ENCODE assay signal across 12 cellular contexts in the genomic region with DNA sequence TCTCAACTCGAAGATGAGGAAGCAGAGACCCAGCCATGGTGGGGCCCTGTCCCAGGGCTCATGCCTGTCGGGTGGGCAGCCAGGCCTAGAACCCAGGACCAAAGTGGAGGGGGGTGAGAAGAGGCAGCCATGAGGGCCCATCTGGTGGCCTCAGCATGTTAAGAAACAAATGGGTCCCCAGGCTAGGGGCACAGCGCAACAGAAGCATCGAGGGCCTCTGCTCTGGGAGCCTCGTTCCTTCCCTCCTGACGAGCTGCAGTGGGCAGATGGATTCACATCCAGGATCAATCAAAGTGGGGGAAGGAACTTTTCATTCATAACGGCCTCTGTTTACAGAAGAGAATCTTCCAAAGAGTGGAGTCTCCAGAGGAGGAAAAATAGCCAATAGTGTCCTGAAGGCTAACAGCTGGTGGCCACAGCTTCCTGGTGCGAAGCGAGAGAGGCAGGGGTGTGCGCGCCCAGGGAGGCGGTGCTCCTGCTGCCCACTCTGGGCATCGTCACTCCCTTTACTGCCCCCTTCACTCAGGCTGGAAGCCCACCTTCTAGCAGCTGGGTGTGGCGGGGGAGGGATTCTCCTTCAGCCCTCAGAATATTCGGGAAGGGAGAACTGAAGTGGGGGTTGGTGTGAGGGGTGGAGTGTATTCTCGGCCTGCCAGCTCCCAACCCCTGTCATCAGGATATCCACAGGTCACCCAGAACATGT. TPM values are rescaled to one million over a fixed set of nuclear protein-coding genes. Genes with fewer than 3 reads are reported as not detected.
DNase-seq lines count a peak whose midpoint lies in the region; ATAC-seq, FAIRE-seq and TF ChIP-seq lines count a peak whose summit lies in the region.
"Had no signal": no experiment of that assay in that cellular context is flagged by ENCODE, and none has a peak within 500 bp of the region (broad histone marks: within the 10 kb centered on the region; RNA-seq: fewer than 3 reads in every experiment).

No MANE protein-coding gene starts in this region.

- no peak for ATAC-seq in activated T-helper 17 cell treated with anti-CD3 and anti-CD28 coated beads, Interleukin-2, amount 50 U/mL, for 72 hours (replicated peaks)
- no peak for ATAC-seq in HepG2
- ATAC-seq in stimulated activated naive B cell treated with anti-CD40 and anti-IgM and Interleukin-4, amounts not matched to agents 10 μg/mL and 1 μg/mL and 100 μg/mL, for 72 hours (replicated peaks) = no peak

- no peak overlapping the region for H3K4me3 ChIP-seq in H7 (ENCODE audit: insufficient read depth, low read depth, low read length)
- H3K4me3 ChIP-seq in HepG2 (replicated peaks in 1 of 3; ENCODE audit: insufficient read depth in 1 of 3, low read depth in 2 of 3, low read length in 3 of 3) = no peak overlapping the region
- H3K4me3 ChIP-seq: PC-9 had no signal

- no peak for FAIRE-seq in HepG2 (lab: Jason Lieb, UNC)

- in situ Hi-C loops in HepG2 (cut with HindIII; ENCODE audit: extremely low pct_ligation_motif_present, low pct_unique_long_range_greater_than_20kb) = no loop called here

- H2AFZ ChIP-seq in HepG2 (ENCODE audit: low read length) = no peak overlapping the region
- H2AFZ ChIP-seq: PC-9 had no signal

- peaks cover 8% of the 10 kb centered on the region for H3K27me3 ChIP-seq in H7 (ENCODE audit: control insufficient read depth, insufficient read depth, low read length)
- peaks cover 1 to 19% of the 10 kb centered on the region in 2 experiments; a peak in 4 of 5 replicates for H3K27me3 ChIP-seq in HepG2 (ENCODE audit: control insufficient read depth in 1 of 2, insufficient read depth in 2 of 2, low read length in 2 of 2)

- H3K36me3 Mint-ChIP-seq in activated T-helper 17 cell treated with anti-CD3 and anti-CD28 coated beads, Interleukin-2, amount 50 U/mL, for 72 hours (ENCODE audit: low read depth) = peaks cover 31% of the 10 kb centered on the region
- H3K36me3 Mint-ChIP-seq in stimulated activated naive B cell treated with anti-CD40 and anti-IgM and Interleukin-4, amounts not matched to agents 10 μg/mL and 1 μg/mL and 100 μg/mL, for 72 hours = peaks cover 1 to 8% of the 10 kb centered on the region in 2 donors

- DNase-seq in H7 (peak; percentile 40), HepG2 (ENCODE audit: low spot score) (no peak), mesenteric fat pad (ENCODE audit: low spot score) (no peak), RKO (ENCODE audit: low spot score) (no peak), NCI-H1105 treated with DMSO at 0.1 percent for 48 hours (lab: John Stamatoyannopoulos, UW) (no peak), HuH-7 (ENCODE audit: low spot score) (no peak)
- no peak for DNase-seq in stimulated activated naive B cell treated with anti-CD40 and anti-IgM and Interleukin-4, amounts not matched to agents 10 μg/mL and 1 μg/mL and 100 μg/mL, for 72 hours
- DNase-seq: DMS53, GOT3, NCI-H1105, PC-9 had no signal

- peaks cover 22% of the 10 kb centered on the region for H3K4me1 Mint-ChIP-seq in activated T-helper 17 cell treated with anti-CD3 and anti-CD28 coated beads, Interleukin-2, amount 50 U/mL, for 72 hours
- H3K4me1 Mint-ChIP-seq in stimulated activated naive B cell treated with anti-CD40 and anti-IgM and Interleukin-4, amounts not matched to agents 10 μg/mL and 1 μg/mL and 100 μg/mL, for 72 hours = peaks cover 46 to 62% of the 10 kb centered on the region in 2 donors

- H3K36me3 ChIP-seq in H7 (replicated peaks; ENCODE audit: control insufficient read depth, insufficient read depth, low read length) = no peaks in the 10 kb centered on the region; the same call in 1 of the 2 replicates
- H3K36me3 ChIP-seq in HepG2 (replicated peaks in 1 of 2; ENCODE audit: control insufficient read depth in 1 of 2, insufficient read depth in 2 of 2, low read length in 2 of 2) = no peaks in the 10 kb centered on the region

- H3K4me1 ChIP-seq in HepG2 (ENCODE audit: insufficient read depth, low read length) = peaks cover 63% of the 10 kb centered on the region

- H3K9me3 ChIP-seq in HepG2 (ENCODE audit: low read length) = no peaks in the 10 kb centered on the region

- H3K4me2 ChIP-seq in HepG2 (ENCODE audit: low read depth, low read length) = 0 out of 2 replicates have a peak overlapping the region, but pooled peaks have one; percentile 3
- H3K4me2 ChIP-seq: PC-9 had no signal

- H3K79me2 ChIP-seq in HepG2 (ENCODE audit: insufficient read depth, low read length) = no peaks in the 10 kb centered on the region

- no peaks in the 10 kb centered on the region for H3K9me3 Mint-ChIP-seq in activated T-helper 17 cell treated with anti-CD3 and anti-CD28 coated beads, Interleukin-2, amount 50 U/mL, for 72 hours
- H3K9me3 Mint-ChIP-seq in stimulated activated naive B cell treated with anti-CD40 and anti-IgM and Interleukin-4, amounts not matched to agents 10 μg/mL and 1 μg/mL and 100 μg/mL, for 72 hours = no peaks in the 10 kb centered on the region

- H3K4me3 Mint-ChIP-seq in activated T-helper 17 cell treated with anti-CD3 and anti-CD28 coated beads, Interleukin-2, amount 50 U/mL, for 72 hours = peak overlapping the region; percentile 92
- peak overlapping the region in 1 of 2 donors; percentile 25 for H3K4me3 Mint-ChIP-seq in stimulated activated naive B cell treated with anti-CD40 and anti-IgM and Interleukin-4, amounts not matched to agents 10 μg/mL and 1 μg/mL and 100 μg/mL, for 72 hours

- intact Hi-C loops in HepG2 (cut with micrococcal nuclease; ENCODE audit: unreplicated experiment) = no loop called here

- TF ChIP-seq CTCF in HepG2 (CRISPR knock-in tag; IDR thresholded peaks at IDR 0.05) = no peak

- TF ChIP-seq POLR2A in HepG2 (IDR thresholded peaks at IDR 0.05; ENCODE audit: insufficient read depth in 1 of 2, low read depth in 2 of 2, low read length in 2 of 2) = no peak

- peak overlapping the region; percentile 88 for H3K27ac Mint-ChIP-seq in activated T-helper 17 cell treated with anti-CD3 and anti-CD28 coated beads, Interleukin-2, amount 50 U/mL, for 72 hours
- peak overlapping the region; percentile 89 for H3K27ac Mint-ChIP-seq in stimulated activated naive B cell treated with anti-CD40 and anti-IgM and Interleukin-4, amounts not matched to agents 10 μg/mL and 1 μg/mL and 100 μg/mL, for 72 hours

- BruUV-seq in HepG2 (replicated peaks; lab: Mats Ljungman, UMichigan) = no TSS peak

- H3K9ac ChIP-seq in HepG2 (ENCODE audit: insufficient read depth, low read depth, low read length) = no peak overlapping the region

- POLR2A ChIA-PET in HepG2 (lab: Yijun Ruan, JAX) = interaction anchor here (1.4 to 1.7 kb wide), 2 partner anchors 17 to 171 kb away, joined by 3 to 10 read pairs; a partner anchor contains a TSS

- no peaks in the 10 kb centered on the region for H3K27me3 Mint-ChIP-seq in activated T-helper 17 cell treated with anti-CD3 and anti-CD28 coated beads, Interleukin-2, amount 50 U/mL, for 72 hours
- peaks cover 0 to under 1% of the 10 kb centered on the region in 2 donors for H3K27me3 Mint-ChIP-seq in stimulated activated naive B cell treated with anti-CD40 and anti-IgM and Interleukin-4, amounts not matched to agents 10 μg/mL and 1 μg/mL and 100 μg/mL, for 72 hours

- no peaks in the 10 kb centered on the region for H4K20me1 ChIP-seq in HepG2 (ENCODE audit: insufficient read depth, low read length)

- no peak for TF ChIP-seq RAD21 in HepG2 (CRISPR knock-in tag; IDR thresholded peaks at IDR 0.05)

- no peak overlapping the region for H3K27ac ChIP-seq in HepG2 (ENCODE audit: extremely low read length, insufficient read depth, low read length)
- H3K27ac ChIP-seq: PC-9 had no signal

- TF ChIP-seq EP300 in HepG2 (IDR thresholded peaks at IDR 0.05; ENCODE audit: low read depth in 2 of 2, low read length in 2 of 2) (no peak), HepG2 (CRISPR knock-in tag; IDR thresholded peaks at IDR 0.05; ENCODE audit: borderline replicate concordance) (no peak)

- CTCF ChIA-PET in HepG2 (lab: Yijun Ruan, JAX; ENCODE audit: low intra/inter-chr PET ratio, low total read pairs) = no interaction called here

- 75% methylated on average over 16 of the region's 16 CpGs for WGBS in HepG2 (ENCODE audit: low lambda C conversion rate)

RNA-seq across cellular contexts. Expression of a gene that starts 4.3 kb away (rescaled TPM):
- 4.5 and 5.4 TPM in 2 replicates for total RNA-seq in H7 (2014; rRNA removed; shearing (Covaris generic))
- 10 to 100 TPM; 21.5 to 82.9 TPM for total RNA-seq in activated T-helper 17 cell treated with anti-CD3 and anti-CD28 coated beads, Interleukin-2, amount 50 U/mL, for 72 hours
- 0.20 and 0.35 TPM in 2 replicates for total RNA-seq in HepG2 (2016; rRNA removed; fragmentation: Illumina TruSeq; extraction: Trizol)
- total RNA-seq in HepG2 (2016; cell fraction: cytosol; rRNA removed; fragmentation: Illumina TruSeq; extraction: Trizol; ENCODE audit: low read depth) = not detected in 2 replicates
- 0.27 and 0.30 TPM in 2 replicates for total RNA-seq in HepG2 (2016; cell fraction: insoluble cytoplasmic fraction; rRNA removed; fragmentation: Illumina TruSeq; extraction: Trizol)
- total RNA-seq in HepG2 (2016; cell fraction: membrane; rRNA removed; fragmentation: Illumina TruSeq; extraction: Trizol) = 0.09 and 0.21 TPM in 2 replicates
- total RNA-seq in HepG2 (2016; cell fraction: nucleus; rRNA removed; fragmentation: Illumina TruSeq; extraction: Trizol) = 0.31 and 1.4 TPM in 2 replicates
- 4.9 and 7.1 TPM in 2 replicates for polyA plus RNA-seq in HepG2 (2011; rRNA removed)
- 3.6 and 4.4 TPM in 2 replicates for polyA plus RNA-seq in HepG2 (2011; cell fraction: cytosol; rRNA removed)
- polyA plus RNA-seq in HepG2 (2011; cell fraction: nucleus; rRNA removed) = 22.7 and 23.8 TPM in 2 replicates
- 5.5 and 5.7 TPM in 2 replicates for polyA plus RNA-seq in HepG2 (2012)
- 0.09 and 0.23 TPM in 2 replicates for polyA plus RNA-seq in HepG2 (2016; cell fraction: cytosol; fragmentation: Illumina TruSeq; extraction: Trizol; ENCODE audit: low read depth)
- 0.35 and 0.53 TPM in 2 replicates for polyA plus RNA-seq in HepG2 (2016; cell fraction: insoluble cytoplasmic fraction; fragmentation: Illumina TruSeq; extraction: Trizol; ENCODE audit: low read depth)
- 0.08 and 0.19 TPM in 2 replicates for polyA plus RNA-seq in HepG2 (2016; cell fraction: membrane; fragmentation: Illumina TruSeq; extraction: Trizol; ENCODE audit: low read depth)
- polyA plus RNA-seq in HepG2 (2016; cell fraction: nucleus; fragmentation: Illumina TruSeq; extraction: Trizol; ENCODE audit: insufficient read depth, low read depth) = 1.6 TPM in 2 replicates
- 7.2 and 8.5 TPM in 2 replicates for polyA minus RNA-seq in HepG2 (2011; rRNA and poly(A)+ RNA removed; ENCODE audit: low replicate concordance)
- 1.2 and 2.1 TPM in 2 replicates for polyA minus RNA-seq in HepG2 (2011; cell fraction: cytosol; rRNA and poly(A)+ RNA removed)
- 6.5 and 7.6 TPM in 2 replicates for polyA minus RNA-seq in HepG2 (2011; cell fraction: nucleus; rRNA and poly(A)+ RNA removed)
- 30.8 TPM for total RNA-seq in mesenteric fat pad

RNA-seq across cellular contexts. Expression of a gene that starts 51.1 kb away (rescaled TPM):
- total RNA-seq in H7 (2014; rRNA removed; shearing (Covaris generic)) = 0.52 TPM in 1 of 2 replicates, not detected in the other
- 10 to 100 TPM; 20.6 to 33.0 TPM for total RNA-seq in activated T-helper 17 cell treated with anti-CD3 and anti-CD28 coated beads, Interleukin-2, amount 50 U/mL, for 72 hours
- total RNA-seq in HepG2 (2016; rRNA removed; fragmentation: Illumina TruSeq; extraction: Trizol) (0.31 and 1.0 TPM in 2 replicates), mesenteric fat pad (not detected)
- not detected in 2 replicates for total RNA-seq in HepG2 (2016; cell fraction: cytosol; rRNA removed; fragmentation: Illumina TruSeq; extraction: Trizol; ENCODE audit: low read depth)
- 0.25 and 0.32 TPM in 2 replicates for total RNA-seq in HepG2 (2016; cell fraction: insoluble cytoplasmic fraction; rRNA removed; fragmentation: Illumina TruSeq; extraction: Trizol)
- 0.37 and 0.38 TPM in 2 replicates for total RNA-seq in HepG2 (2016; cell fraction: membrane; rRNA removed; fragmentation: Illumina TruSeq; extraction: Trizol)
- not detected in 2 replicates for total RNA-seq in HepG2 (2016; cell fraction: nucleus; rRNA removed; fragmentation: Illumina TruSeq; extraction: Trizol)
- polyA plus RNA-seq in HepG2 (2011; rRNA removed) = 0.18 and 0.20 TPM in 2 replicates
- polyA plus RNA-seq in HepG2 (2011; cell fraction: cytosol; rRNA removed) = 0.08 and 0.13 TPM in 2 replicates
- polyA plus RNA-seq in HepG2 (2011; cell fraction: nucleus; rRNA removed) = not detected in 2 replicates
- polyA plus RNA-seq in HepG2 (2012) = not detected in 2 replicates
- polyA plus RNA-seq in HepG2 (2016; cell fraction: cytosol; fragmentation: Illumina TruSeq; extraction: Trizol; ENCODE audit: low read depth) = 0.17 TPM in 1 of 2 replicates, not detected in the other
- polyA plus RNA-seq in HepG2 (2016; cell fraction: insoluble cytoplasmic fraction; fragmentation: Illumina TruSeq; extraction: Trizol; ENCODE audit: low read depth) = 0.46 and 0.52 TPM in 2 replicates
- polyA plus RNA-seq in HepG2 (2016; cell fraction: membrane; fragmentation: Illumina TruSeq; extraction: Trizol; ENCODE audit: low read depth) = 0.27 and 0.29 TPM in 2 replicates
- not detected in 2 replicates for polyA plus RNA-seq in HepG2 (2016; cell fraction: nucleus; fragmentation: Illumina TruSeq; extraction: Trizol; ENCODE audit: insufficient read depth, low read depth)
- polyA minus RNA-seq in HepG2 (2011; rRNA and poly(A)+ RNA removed; ENCODE audit: low replicate concordance) = 0.16 TPM in 2 replicates
- not detected in 2 replicates for polyA minus RNA-seq in HepG2 (2011; cell fraction: cytosol; rRNA and poly(A)+ RNA removed)
- not detected in 2 replicates for polyA minus RNA-seq in HepG2 (2011; cell fraction: nucleus; rRNA and poly(A)+ RNA removed)

Comparison
In these comparisons a context has a peak if more than half of its experiments do, and no peak if none do; other contexts are left out.
1. RNA of a gene that starts 51.1 kb away (total RNA-seq): 20.6 to 33.0 TPM in activated T-helper 17 cell treated with anti-CD3 and anti-CD28 coated beads, Interleukin-2, amount 50 U/mL, for 72 hours; 0.25 to 1.0 TPM in HepG2, not detected in mesenteric fat pad (single experiment) and 0.52 TPM in H7; every median in the first group is over 10 times any median in the second.